Comparison of ENCODE assay signal across 29 cellular contexts in genomic region chr10:118687472-118687871, GRCh38.
"Had no signal": no experiment of that assay in that cellular context is flagged by ENCODE, and none has a peak within 500 bp of the region (broad histone marks: within the 10 kb centered on the region; RNA-seq: fewer than 3 reads in every experiment).

No MANE protein-coding gene starts in this region.

- H3K9me3 ChIP-seq: adrenal gland, ascending aorta, left lung, sigmoid colon, thyroid gland, upper lobe of right lung had no signal

- H3K4me3 Mint-ChIP-seq: activated CD4-positive, alpha-beta T cell treated with anti-CD3 and anti-CD28 coated beads, Interleukin-2, amount 10 ng/mL, durations not matched to agents 7 days and 5 days; activated CD8-positive, alpha-beta T cell treated with anti-CD3 and anti-CD28 coated beads, Interleukin-2, amount 10 ng/mL, durations not matched to agents 7 days and 5 days; activated naive CD8-positive, alpha-beta T cell; activated T-helper 1 cell treated with anti-CD3 and anti-CD28 coated beads, Interleukin-12 subunit alpha, Interleukin-12 subunit beta, Interleukin-2, Interleukin-4 antibody, amounts not matched to agents 30 ng/mL and 10 ng/mL and 1 ng/mL, durations not matched to agents 14 hours and 24 hours and 36 hours; dendritic cell treated with granulocyte-macrophage colony-stimulating factor and Interleukin-4, amounts not matched to agents 40 ng/mL and 50 ng/mL, for 4 days; immature natural killer cell; mesothelial cell of epicardium; natural killer cell; stimulated activated naive B cell treated with anti-CD40 and anti-IgM and Interleukin-4, amounts not matched to agents 10 μg/mL and 1 μg/mL and 100 μg/mL, for 72 hours; T-helper 2 cell treated with Interferon-gamma antibody and Interleukin-4, amounts not matched to agents 5 μg/mL and 100 μg/mL, for 36 hours had no signal

- H3K27ac ChIP-seq: adrenal gland, ascending aorta, brain microvascular endothelial cell, hepatocyte, left lung, sigmoid colon, thyroid gland, upper lobe of right lung, VCaP had no signal

- H3K27me3 ChIP-seq: adrenal gland, ascending aorta, brain microvascular endothelial cell, hepatocyte, left lung, sigmoid colon, thyroid gland, upper lobe of right lung had no signal

- DNase-seq: activated CD4-positive, alpha-beta T cell treated with anti-CD3 and anti-CD28 coated beads, Interleukin-2, amount 10 ng/mL, durations not matched to agents 7 days and 5 days; activated CD4-positive, CD25-positive, alpha-beta regulatory T cell treated with anti-CD3 and anti-CD28 coated beads, Interleukin-2, amount 50 U/mL, for 72 hours; activated CD8-positive, alpha-beta T cell treated with anti-CD3 and anti-CD28 coated beads, Interleukin-2, amount 10 ng/mL, durations not matched to agents 7 days and 5 days; activated gamma-delta T cell treated with Interleukin-2 at 50 U/mL for 16 hours; adrenal gland; brain microvascular endothelial cell; caudate nucleus; effector CD4-positive, alpha-beta T cell; foreskin melanocyte; glutamatergic neuron; immature natural killer cell; left lung; natural killer cell; retina; sigmoid colon; stimulated activated CD4-positive, alpha-beta T cell treated with anti-CD3 and anti-CD28 coated beads, Interleukin-15, amount 100 ng/mL, for 24 hours; stimulated activated naive B cell treated with anti-CD40 and anti-IgM and Interleukin-4, amounts not matched to agents 10 μg/mL and 1 μg/mL and 100 μg/mL, for 72 hours; thyroid gland; upper lobe of right lung had no signal

- H3K4me1 ChIP-seq: ascending aorta, left lung, thyroid gland, upper lobe of right lung had no signal

- H3K27me3 Mint-ChIP-seq: activated CD4-positive, alpha-beta T cell treated with anti-CD3 and anti-CD28 coated beads, Interleukin-2, amount 10 ng/mL, durations not matched to agents 7 days and 5 days; activated naive CD8-positive, alpha-beta T cell; dendritic cell treated with granulocyte-macrophage colony-stimulating factor and Interleukin-4, amounts not matched to agents 40 ng/mL and 50 ng/mL, for 4 days; stimulated activated naive B cell treated with anti-CD40 and anti-IgM and Interleukin-4, amounts not matched to agents 10 μg/mL and 1 μg/mL and 100 μg/mL, for 72 hours had no signal

- H3K4me3 ChIP-seq: adrenal gland, ascending aorta, hepatocyte, left lung, lung, sigmoid colon, smooth muscle cell, thyroid gland, upper lobe of right lung had no signal

- H3K4me1 Mint-ChIP-seq: activated CD4-positive, alpha-beta T cell treated with anti-CD3 and anti-CD28 coated beads, Interleukin-2, amount 10 ng/mL, durations not matched to agents 7 days and 5 days; mesothelial cell of epicardium; natural killer cell had no signal

- ATAC-seq: activated CD8-positive, alpha-beta T cell treated with anti-CD3 and anti-CD28 coated beads, Interleukin-2, amount 10 ng/mL, durations not matched to agents 7 days and 5 days; left lung; natural killer cell; stimulated activated naive B cell treated with anti-CD40 and anti-IgM and Interleukin-4, amounts not matched to agents 10 μg/mL and 1 μg/mL and 100 μg/mL, for 72 hours; upper lobe of right lung had no signal

- H3K9me3 Mint-ChIP-seq: activated CD4-positive, alpha-beta T cell treated with anti-CD3 and anti-CD28 coated beads, Interleukin-2, amount 10 ng/mL, durations not matched to agents 7 days and 5 days; activated T-helper 1 cell treated with anti-CD3 and anti-CD28 coated beads, Interleukin-12 subunit alpha, Interleukin-12 subunit beta, Interleukin-2, Interleukin-4 antibody, amounts not matched to agents 30 ng/mL and 10 ng/mL and 1 ng/mL, durations not matched to agents 14 hours and 24 hours and 36 hours; dendritic cell treated with granulocyte-macrophage colony-stimulating factor and Interleukin-4, amounts not matched to agents 40 ng/mL and 50 ng/mL, for 4 days; immature natural killer cell; mesothelial cell of epicardium; natural killer cell; stimulated activated naive B cell treated with anti-CD40 and anti-IgM and Interleukin-4, amounts not matched to agents 10 μg/mL and 1 μg/mL and 100 μg/mL, for 72 hours; T-helper 2 cell treated with Interferon-gamma antibody and Interleukin-4, amounts not matched to agents 5 μg/mL and 100 μg/mL, for 36 hours had no signal

- H3K27ac Mint-ChIP-seq: activated CD4-positive, alpha-beta T cell treated with anti-CD3 and anti-CD28 coated beads, Interleukin-2, amount 10 ng/mL, durations not matched to agents 7 days and 5 days; activated CD8-positive, alpha-beta T cell treated with anti-CD3 and anti-CD28 coated beads, Interleukin-2, amount 10 ng/mL, durations not matched to agents 7 days and 5 days; activated naive CD8-positive, alpha-beta T cell; activated T-helper 1 cell treated with anti-CD3 and anti-CD28 coated beads, Interleukin-12 subunit alpha, Interleukin-12 subunit beta, Interleukin-2, Interleukin-4 antibody, amounts not matched to agents 30 ng/mL and 10 ng/mL and 1 ng/mL, durations not matched to agents 14 hours and 24 hours and 36 hours; dendritic cell treated with granulocyte-macrophage colony-stimulating factor and Interleukin-4, amounts not matched to agents 40 ng/mL and 50 ng/mL, for 4 days; mesothelial cell of epicardium; natural killer cell; stimulated activated naive B cell treated with anti-CD40 and anti-IgM and Interleukin-4, amounts not matched to agents 10 μg/mL and 1 μg/mL and 100 μg/mL, for 72 hours; T-helper 2 cell treated with Interferon-gamma antibody and Interleukin-4, amounts not matched to agents 5 μg/mL and 100 μg/mL, for 36 hours had no signal

- H3K36me3 Mint-ChIP-seq: natural killer cell had no signal
